ENCODE assay signal across 9 cellular contexts in genomic region chr1:46238835-46239234, GRCh38. TPM values are rescaled to one million over a fixed set of nuclear protein-coding genes. Genes with fewer than 3 reads are reported as not detected.
DNase-seq lines count a peak whose midpoint lies in the region; ATAC-seq and TF ChIP-seq lines count a peak whose summit lies in the region.
"Not testable (repeated sequence)": the region's sequence is repeated elsewhere in the genome, so short reads cannot be mapped to it uniquely, and the experiment has no call there.
"Had no signal": no experiment of that assay in that cellular context is flagged by ENCODE, and none has a peak within 500 bp of the region (broad histone marks: within the 10 kb centered on the region; RNA-seq: fewer than 3 reads in every experiment).

No MANE protein-coding gene starts in this region.

- not testable (repeated sequence) for H2AFZ ChIP-seq in GM23248

- not testable (repeated sequence) for H3K4me3 ChIP-seq in GM23248; Panc1 (ENCODE audit: low read depth in 2 of 2, low read length in 2 of 2); choroid plexus epithelial cell (ENCODE audit: low read depth, low read length); fibroblast of villous mesenchyme (ENCODE audit: low read depth, low read length)

- H3K9me3 ChIP-seq in GM23248 (ENCODE audit: low read depth); Panc1 (ENCODE audit: control insufficient read depth, insufficient read depth, low read depth, low read length): not testable (repeated sequence)

- peak; percentile 80 for ATAC-seq in Panc1

- in situ Hi-C loops in GM23248 (cut with MboI); Panc1 (cut with HindIII; ENCODE audit: low pct_unique_long_range_greater_than_20kb, low sequenced_read_pairs): not testable (repeated sequence)

- not testable (repeated sequence) for H4K20me1 ChIP-seq in GM23248 (ENCODE audit: insufficient read depth)

- H3K4me1 ChIP-seq in GM23248 (ENCODE audit: insufficient read depth); Panc1 (ENCODE audit: control insufficient read depth, insufficient read depth, low read length): not testable (repeated sequence)

- not testable (repeated sequence) for H3K9ac ChIP-seq in GM23248

- POLR2A ChIA-PET in Panc1 (lab: Charles Lee) = not testable (repeated sequence)

- not testable (repeated sequence) for BruUV-seq in Panc1 (replicated peaks; lab: Mats Ljungman, UMichigan)

- 30 to 35% methylated on average over 1 of the region's 1 CpG for WGBS in GM23248 (ENCODE audit: low coverage in 1 of 2, low lambda C conversion rate in 2 of 2, missing lambda C conversion rate in 2 of 2), 2 experiments

- not testable (repeated sequence) for H3K79me2 ChIP-seq in GM23248 (ENCODE audit: insufficient read depth)

- CTCF ChIA-PET in Panc1 (lab: Charles Lee) = interaction anchor here (1.4 kb wide), 1 partner anchor 15 kb away, joined by 10 read pairs; no protein-coding TSS in a partner anchor

- DNase-seq in CD1c-positive myeloid dendritic cell (ENCODE audit: extremely low spot score) (peak; percentile 9), GM23248 (peak; percentile 59), amniotic epithelial cell (ENCODE audit: low read depth) (peak; percentile 48), choroid plexus epithelial cell (ENCODE audit: low read depth) (peak; percentile 84), fibroblast of villous mesenchyme (ENCODE audit: low read depth) (peak; percentile 20), myocyte (ENCODE audit: low read depth) (peak; percentile 21)
- not testable (repeated sequence) for DNase-seq in Panc1 (ENCODE audit: low read depth, low spot score)

- not testable (repeated sequence) for H3K36me3 ChIP-seq in GM23248 (ENCODE audit: low read depth); Panc1 (ENCODE audit: control insufficient read depth, insufficient read depth, low read length)

- H3F3A ChIP-seq in GM23248 (ENCODE audit: insufficient read depth) = not testable (repeated sequence)

- H3K9me2 ChIP-seq in GM23248 (ENCODE audit: insufficient read depth) = not testable (repeated sequence)

- H3K27me3 ChIP-seq in GM23248 (replicated peaks; ENCODE audit: insufficient read depth); Panc1 (ENCODE audit: control insufficient read depth, insufficient read depth, low read length): not testable (repeated sequence)

- TF ChIP-seq CTCF in Panc1 (IDR thresholded peaks at IDR 0.05); choroid plexus epithelial cell (conservative IDR thresholded peaks at IDR 0.05; ENCODE audit: low read depth, low read length); fibroblast of villous mesenchyme (IDR thresholded peaks at IDR 0.05; ENCODE audit: insufficient read depth, low read depth, low read length): not testable (repeated sequence)

- not testable (repeated sequence) for H3K27ac ChIP-seq in GM23248; Panc1 (ENCODE audit: low read length)

- H3K4me2 ChIP-seq in GM23248 (ENCODE audit: unreplicated experiment) = not testable (repeated sequence)

- intact Hi-C loops in Panc1 (cut with micrococcal nuclease; ENCODE audit: unreplicated experiment) = not testable (repeated sequence)

RNA-seq across cellular contexts. Expression of gene RAD54L, which starts 8.7 kb away (rescaled TPM):
- total RNA-seq in GM23248 (2014; rRNA removed; shearing (Covaris generic)) = 1.9 and 3.0 TPM in 2 replicates
- polyA plus RNA-seq in GM23248 (2016; fragmentation: Nextera tagmentation; extraction: Ambion mirVana) = 4.4 and 4.9 TPM in 2 replicates
- total RNA-seq in Panc1 (2021; ENCODE audit: unreplicated experiment) = 29.4 TPM
- 15.3 TPM for polyA plus RNA-seq in Panc1 (2012; ENCODE audit: insufficient read length)
- 2.6 and 3.0 TPM in 2 replicates for total RNA-seq in fibroblast of villous mesenchyme
- total RNA-seq in myocyte = 0.52 and 0.59 TPM in 2 replicates
- 0.30 TPM for polyA plus RNA-seq in myocyte (2012)
- polyA plus RNA-seq: CD14-positive monocyte had no signal

RNA-seq across cellular contexts. Expression of gene LURAP1, which starts 35.7 kb away (rescaled TPM):
- 2.8 and 3.3 TPM in 2 replicates for total RNA-seq in GM23248 (2014; rRNA removed; shearing (Covaris generic))
- polyA plus RNA-seq in GM23248 (2016; fragmentation: Nextera tagmentation; extraction: Ambion mirVana) = 1.9 and 2.4 TPM in 2 replicates
- 3.5 TPM for total RNA-seq in Panc1 (2021; ENCODE audit: unreplicated experiment)
- 1.9 TPM for polyA plus RNA-seq in Panc1 (2012; ENCODE audit: insufficient read length)
- total RNA-seq in fibroblast of villous mesenchyme = 3.2 and 3.9 TPM in 2 replicates
- 0.27 and 0.47 TPM in 2 replicates for total RNA-seq in myocyte
- 0.57 TPM for polyA plus RNA-seq in myocyte (2012)
- total RNA-seq: HT-29 had no signal
- polyA plus RNA-seq: CD14-positive monocyte had no signal

RNA-seq across cellular contexts. Expression of gene POMGNT1, which starts 40.6 kb away (rescaled TPM):
- total RNA-seq in GM23248 (2014; rRNA removed; shearing (Covaris generic)) = 79.1 and 98.6 TPM in 2 replicates
- polyA plus RNA-seq in GM23248 (2016; fragmentation: Nextera tagmentation; extraction: Ambion mirVana) = 57.6 and 58.9 TPM in 2 replicates
- 178 TPM for total RNA-seq in Panc1 (2021; ENCODE audit: unreplicated experiment)
- polyA plus RNA-seq in Panc1 (2012; ENCODE audit: insufficient read length) = 145 TPM
- 52.8 and 81.2 TPM in 2 replicates for total RNA-seq in fibroblast of villous mesenchyme
- total RNA-seq in myocyte = 142 and 156 TPM in 2 replicates
- polyA plus RNA-seq in myocyte (2012) = 132 TPM
